ENCODE assay signal across 16 cellular contexts in the genomic region with DNA sequence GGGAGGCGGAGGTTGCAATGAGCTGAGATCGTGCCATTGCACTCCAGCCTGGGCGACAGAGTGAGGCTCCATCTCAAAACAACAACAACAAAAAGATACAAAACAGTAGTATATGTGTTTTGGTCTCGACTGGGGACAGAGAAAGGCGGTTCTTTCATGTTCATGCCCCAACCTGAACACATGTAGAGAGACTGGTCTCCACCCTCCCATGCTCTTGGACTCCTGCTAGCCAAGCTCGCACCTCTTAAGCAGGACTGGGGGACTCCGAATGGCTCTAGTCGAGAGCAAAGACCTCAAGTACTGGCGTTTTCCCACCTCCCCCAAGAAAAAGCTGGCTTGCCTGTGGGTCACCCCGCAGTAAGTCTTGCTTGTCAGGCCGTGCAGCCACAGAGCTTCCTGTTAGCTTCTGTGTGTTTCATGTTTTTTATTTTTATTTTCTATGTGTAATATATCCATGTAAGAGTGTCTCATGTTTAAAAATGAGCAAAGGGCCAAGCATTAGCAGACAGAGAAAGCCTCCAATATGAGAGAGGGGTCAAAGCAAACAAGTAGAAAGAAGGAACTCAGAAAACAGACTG.
DNase-seq lines count a peak whose midpoint lies in the region; ATAC-seq and TF ChIP-seq lines count a peak whose summit lies in the region.
"Had no signal": no experiment of that assay in that cellular context is flagged by ENCODE, and none has a peak within 500 bp of the region (broad histone marks: within the 10 kb centered on the region; RNA-seq: fewer than 3 reads in every experiment).

No MANE protein-coding gene starts in this region.

- POLR2A ChIA-PET in AG04449 (lab: Yijun Ruan, JAX) = interaction anchor here (0.5 to 0.9 kb wide), 3 partner anchors 21 to 500 kb away, joined by 3 to 5 read pairs (median 3); no protein-coding TSS in a partner anchor

- peak; percentile 85 for ATAC-seq in GM19351 (IDR thresholded peaks at IDR 0.05; ENCODE audit: unreplicated experiment)
- peak; percentile 78 for ATAC-seq in HG03108 (IDR thresholded peaks at IDR 0.05; ENCODE audit: unreplicated experiment)
- ATAC-seq in HG03460 (IDR thresholded peaks at IDR 0.05; ENCODE audit: unreplicated experiment) = no peak
- no peak for ATAC-seq in GM18870 (IDR thresholded peaks at IDR 0.05; ENCODE audit: unreplicated experiment)
- ATAC-seq: upper lobe of right lung had no signal

- DNase-seq in AG04449 (ENCODE audit: low read depth, low spot score) (peak; percentile 24), astrocyte of the spinal cord (ENCODE audit: low read depth, low spot score) (peak; percentile 84), NCI-H1694 treated with DMSO at 0.1 percent for 48 hours (lab: John Stamatoyannopoulos, UW) (no peak), NCI-H2107 (lab: John Stamatoyannopoulos, UW) (no peak)
- DNase-seq: activated T-cell treated with anti-CD3 and anti-CD28 coated beads for 4 hours, DMS 273 treated with DMSO at 0.1 percent for 48 hours, GM23248, mesendoderm, NCI-H1417 treated with DMSO at 0.1 percent for 48 hours, posterior cingulate gyrus, upper lobe of right lung had no signal

- TF ChIP-seq CTCF in AG04449 (IDR thresholded peaks at IDR 0.05; ENCODE audit: insufficient read depth, low read length, missing control alignments) (no peak), astrocyte of the spinal cord (IDR thresholded peaks at IDR 0.05; ENCODE audit: low read depth, low read length) (no peak)

- H3K4me3 ChIP-seq in AG04449 (ENCODE audit: low read depth, low read length) (no peak overlapping the region), astrocyte of the spinal cord (ENCODE audit: low read depth, low read length) (no peak overlapping the region)
- H3K4me3 ChIP-seq: GM23248, SJSA1, upper lobe of right lung had no signal

- CTCF ChIA-PET in AG04449 (lab: Yijun Ruan, JAX) = no interaction called here

- in situ Hi-C loops in astrocyte of the spinal cord (cut with HindIII; ENCODE audit: low sequenced_read_pairs) = no loop called here

Comparison
In these comparisons a context has a peak if more than half of its experiments do, and no peak if none do; other contexts are left out.
1. DNase-seq: peak in AG04449 (single experiment) and astrocyte of the spinal cord (single experiment); none in NCI-H1694 treated with DMSO at 0.1 percent for 48 hours (single experiment) and NCI-H2107 (single experiment).
2. ATAC-seq: peak in GM19351 (single experiment) and HG03108 (single experiment); none in HG03460 (single experiment) and GM18870 (single experiment).